In genomic region chr14:101428409-101428808, GRCh38 we compare ENCODE assay signal across 27 cellular contexts.
"Had no signal": no experiment of that assay in that cellular context is flagged by ENCODE, and none has a peak within 500 bp of the region (broad histone marks: within the 10 kb centered on the region; RNA-seq: fewer than 3 reads in every experiment).

No MANE protein-coding gene starts in this region.

- H3K4me1 ChIP-seq: stomach, suprapubic skin, testis, thyroid gland, tibial artery, tibial nerve, transverse colon, upper lobe of left lung, upper lobe of right lung, uterus, vagina had no signal

- H3K9me3 ChIP-seq: testis, thyroid gland, upper lobe of right lung, uterus, vagina had no signal

- FAIRE-seq: urothelium cell line had no signal

- H3K27ac ChIP-seq: stomach, suprapubic skin, testis, thoracic aorta, thyroid gland, tibial artery, tibial nerve, transverse colon, upper lobe of left lung, upper lobe of right lung, uterus, vagina had no signal

- ATAC-seq: stimulated activated effector memory CD8-positive, alpha-beta T cell treated with anti-CD3 and anti-CD28 coated beads, Interleukin-12 subunit alpha, Interleukin-12 subunit beta, amount 100 ng/mL, for 72 hours; stimulated activated memory B cell treated with anti-CD40 and anti-IgM and Interleukin-4, amounts not matched to agents 10 μg/mL and 1 μg/mL and 100 μg/mL, for 72 hours; stimulated activated naive B cell treated with anti-CD40 and anti-IgM and Interleukin-4, amounts not matched to agents 10 μg/mL and 1 μg/mL and 100 μg/mL, for 72 hours; stimulated activated naive CD8-positive, alpha-beta T cell treated with anti-CD3 and anti-CD28 coated beads, Interleukin-15, amount 100 ng/mL, for 72 hours; stimulated activated naive CD8-positive, alpha-beta T cell treated with anti-CD3 and anti-CD28 coated beads, Interleukin-15, Interleukin-2, amounts not matched to agents 100 U/mL and 50 U/mL, for 24 hours; upper lobe of right lung had no signal

- H3K27me3 ChIP-seq: testis, thyroid gland, tibial artery, tibial nerve, transverse colon, upper lobe of left lung, uterus, vagina had no signal

- H3K4me3 ChIP-seq: stomach, suprapubic skin, testis, thoracic aorta, thyroid gland, tibial artery, tibial nerve, transverse colon, upper lobe of left lung, upper lobe of right lung, uterus, vagina had no signal

- DNase-seq: stimulated activated CD4-positive, alpha-beta T cell treated with anti-CD3 and anti-CD28 coated beads, Interleukin-2, amount 100 ng/mL, for 48 hours; stimulated activated CD4-positive, alpha-beta T cell treated with anti-CD3 and anti-CD28 coated beads, Interleukin-4, amount 100 ng/mL, for 1 hour; stimulated activated CD4-positive, alpha-beta T cell treated with anti-CD3 and anti-CD28 coated beads, Interleukin-4, amount 100 ng/mL, for 24 hours; stimulated activated CD4-positive, alpha-beta T cell treated with anti-CD3 and anti-CD28 coated beads, Interleukin-4, amount 100 ng/mL, for 4 hours; stimulated activated CD8-positive, alpha-beta memory T cell treated with anti-CD3 and anti-CD28 coated beads, Interleukin-4, amount 100 ng/mL, for 48 hours; stimulated activated naive B cell treated with anti-CD40 and anti-IgM and Interleukin-4, amounts not matched to agents 10 μg/mL and 1 μg/mL and 100 μg/mL, for 72 hours; stimulated activated naive CD4-positive, alpha-beta T cell; stimulated activated naive CD4-positive, alpha-beta T cell treated with Interleukin-2 at 50 U/mL for 16 hours; stimulated activated naive CD8-positive, alpha-beta T cell treated with anti-CD3 and anti-CD28 coated beads, Interleukin-15, amount 100 ng/mL, for 72 hours; stimulated activated naive CD8-positive, alpha-beta T cell treated with anti-CD3 and anti-CD28 coated beads, Interleukin-15, Interleukin-2, amounts not matched to agents 100 U/mL and 50 U/mL, for 24 hours; stomach; substantia nigra; testis; thyroid gland; tibial artery; transverse colon; trophoblast cell; upper lobe of left lung; upper lobe of right lung; uterus had no signal

- H3K36me3 ChIP-seq: stomach, suprapubic skin, thoracic aorta, thyroid gland, tibial artery, tibial nerve, transverse colon, upper lobe of left lung, upper lobe of right lung, uterus, vagina had no signal
